8 cellular contexts compared by ENCODE assay signal in the genomic region with DNA sequence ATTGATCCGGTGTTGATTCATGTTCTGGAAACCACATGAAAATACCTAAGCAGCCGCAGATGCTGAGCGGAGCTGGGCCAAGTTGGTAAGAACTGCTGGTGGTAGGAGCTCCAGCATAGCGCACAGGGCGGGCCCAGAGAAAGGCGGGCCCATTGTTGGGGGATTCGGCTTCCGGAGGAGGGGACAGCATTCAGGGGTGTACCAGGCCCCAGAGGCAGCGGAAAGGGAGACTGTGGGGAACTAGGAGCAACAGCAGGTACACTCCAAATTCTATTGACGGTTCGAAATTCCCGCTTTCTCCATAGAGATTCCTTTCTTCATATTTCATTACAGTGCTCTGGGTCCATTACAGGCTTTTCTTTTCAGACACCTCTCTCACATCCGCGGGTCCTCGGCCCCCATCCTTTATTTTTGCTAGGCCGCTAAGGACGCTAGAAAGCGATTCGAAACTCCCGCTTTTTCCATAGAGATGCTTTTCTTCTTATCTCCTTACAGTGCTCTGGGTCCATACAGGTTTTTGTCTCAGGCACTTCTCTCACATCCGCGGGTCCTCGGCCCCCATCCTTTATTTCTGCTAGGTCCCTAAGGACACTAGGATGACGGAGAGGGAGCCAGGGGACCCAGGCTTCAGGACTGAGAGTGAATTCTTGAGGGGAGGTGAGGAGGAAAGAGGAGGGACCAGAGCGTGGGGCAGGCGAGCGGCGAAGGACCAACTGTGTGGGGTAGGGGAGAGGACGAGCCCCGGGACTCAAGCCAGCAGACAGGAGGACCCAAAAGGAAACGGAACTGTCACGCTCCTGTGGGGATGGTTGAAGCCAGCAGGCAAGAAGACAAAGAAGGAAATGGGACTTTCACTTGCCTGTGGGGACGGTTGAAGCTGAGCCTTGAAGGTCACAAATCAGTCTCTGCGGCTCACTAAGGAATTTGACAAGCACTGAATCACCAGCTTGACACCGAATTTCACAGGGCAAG. TPM values are rescaled to one million over a fixed set of nuclear protein-coding genes. Genes with fewer than 3 reads are reported as not detected.
DNase-seq lines count a peak whose midpoint lies in the region; ATAC-seq lines count a peak whose summit lies in the region.

A gene with protein sequence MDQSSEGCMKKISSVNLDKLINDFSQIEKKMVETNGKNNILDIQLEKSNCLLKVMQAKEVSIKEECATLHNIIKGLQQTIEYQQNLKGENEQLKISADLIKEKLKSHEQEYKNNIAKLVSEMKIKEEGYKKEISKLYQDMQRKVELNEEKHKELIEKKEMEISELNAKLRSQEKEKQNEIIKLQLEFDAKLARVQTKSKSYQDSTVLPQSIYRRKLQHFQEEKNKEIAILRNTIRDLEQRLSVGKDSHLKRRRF (plus strand): TSS at position 189 of the 972 bp plus-strand sequence. CDS start 2,304 bp downstream, outside the sequence.

- ATAC-seq in GM21619 (IDR thresholded peaks at IDR 0.05; ENCODE audit: unreplicated experiment) (peak; percentile 74), Right ventricle myocardium superior (ENCODE audit: poor library complexity) (peak; percentile 45)
- ATAC-seq in activated T-helper 17 cell treated with anti-CD3 and anti-CD28 coated beads, Interleukin-2, amount 50 U/mL, for 72 hours (replicated peaks): peak; percentile 85

- H3K9ac ChIP-seq in skeletal muscle satellite cell (ENCODE audit: low read depth, low read length): peak within 1 kb of the TSS; percentile 18

- H3K9me3 ChIP-seq in skeletal muscle satellite cell (replicated peaks; ENCODE audit: low read length): no peaks in the 10 kb centered on the region

- H3K27ac Mint-ChIP-seq in activated T-helper 17 cell treated with anti-CD3 and anti-CD28 coated beads, Interleukin-2, amount 50 U/mL, for 72 hours: peak within 1 kb of the TSS; percentile 84

- H3K4me1 Mint-ChIP-seq in activated T-helper 17 cell treated with anti-CD3 and anti-CD28 coated beads, Interleukin-2, amount 50 U/mL, for 72 hours: peaks cover 8% of the 10 kb centered on the region

- H3K4me1 ChIP-seq in skeletal muscle satellite cell (ENCODE audit: control insufficient read depth, insufficient read depth, low read length): no peaks in the 10 kb centered on the region

- H3K36me3 Mint-ChIP-seq in activated T-helper 17 cell treated with anti-CD3 and anti-CD28 coated beads, Interleukin-2, amount 50 U/mL, for 72 hours (ENCODE audit: low read depth): no peaks in the 10 kb centered on the region

- intact Hi-C loops in Right ventricle myocardium superior (cut with DNase I): no loop called here

- peak within 1 kb of the TSS; percentile 81 for H3K4me3 Mint-ChIP-seq in activated T-helper 17 cell treated with anti-CD3 and anti-CD28 coated beads, Interleukin-2, amount 50 U/mL, for 72 hours

- DNase-seq in CD1c-positive myeloid dendritic cell (ENCODE audit: extremely low spot score): peak; percentile 45
- peak; percentile 93 for DNase-seq in NCI-H2227 (lab: John Stamatoyannopoulos, UW; ENCODE audit: unreplicated experiment)
- peak; percentile 37 for DNase-seq in Right ventricle myocardium superior
- no peak for DNase-seq in AML-193 (lab: John Stamatoyannopoulos, UW)
- no peak for DNase-seq in ACHN

- no peaks in the 10 kb centered on the region for H3K27me3 Mint-ChIP-seq in activated T-helper 17 cell treated with anti-CD3 and anti-CD28 coated beads, Interleukin-2, amount 50 U/mL, for 72 hours

- H3K36me3 ChIP-seq in skeletal muscle satellite cell (ENCODE audit: insufficient read depth, low read length): no peaks in the 10 kb centered on the region

- no peaks in the 10 kb centered on the region for H3K9me3 Mint-ChIP-seq in activated T-helper 17 cell treated with anti-CD3 and anti-CD28 coated beads, Interleukin-2, amount 50 U/mL, for 72 hours

- H3K4me3 ChIP-seq in skeletal muscle satellite cell (ENCODE audit: low read length): peak within 1 kb of the TSS; percentile 50

- in situ Hi-C loops in ACHN (cut with HindIII; ENCODE audit: low pct_ligation_motif_present, low pct_unique_long_range_greater_than_20kb, low sequenced_read_pairs): no loop called here

- no peaks in the 10 kb centered on the region for H3K27me3 ChIP-seq in skeletal muscle satellite cell (ENCODE audit: control insufficient read depth, insufficient read depth, low read length)

- H3K4me2 ChIP-seq in skeletal muscle satellite cell (ENCODE audit: low read length): peak within 1 kb of the TSS; percentile 77

RNA-seq across cellular contexts. Expression of the gene that starts here (rescaled TPM):
- 1 to 10 TPM in 1 of 2 donors, under 1 TPM in 1; 0.79 to 2.7 TPM for total RNA-seq in activated T-helper 17 cell treated with anti-CD3 and anti-CD28 coated beads, Interleukin-2, amount 50 U/mL, for 72 hours
- total RNA-seq in Right ventricle myocardium superior: 0.56 TPM
- 1.5 and 2.5 TPM in 2 replicates for total RNA-seq in skeletal muscle satellite cell (2012; rRNA removed)

Comparison
In these comparisons a context has a peak if more than half of its experiments do, and no peak if none do; other contexts are left out.
1. Peak in DNase-seq and ATAC-seq in Right ventricle myocardium superior; RNA of the gene not detected or under 1 TPM.
2. DNase-seq: peak in CD1c-positive myeloid dendritic cell (single experiment) and NCI-H2227 (single experiment); none in AML-193 (0 of 2) and ACHN (single experiment).
3. Peak in every context shown above with its lines, with median percentiles within 50 percentile points of each other: ATAC-seq.